15 cellular contexts compared by ENCODE assay signal in the genomic region with DNA sequence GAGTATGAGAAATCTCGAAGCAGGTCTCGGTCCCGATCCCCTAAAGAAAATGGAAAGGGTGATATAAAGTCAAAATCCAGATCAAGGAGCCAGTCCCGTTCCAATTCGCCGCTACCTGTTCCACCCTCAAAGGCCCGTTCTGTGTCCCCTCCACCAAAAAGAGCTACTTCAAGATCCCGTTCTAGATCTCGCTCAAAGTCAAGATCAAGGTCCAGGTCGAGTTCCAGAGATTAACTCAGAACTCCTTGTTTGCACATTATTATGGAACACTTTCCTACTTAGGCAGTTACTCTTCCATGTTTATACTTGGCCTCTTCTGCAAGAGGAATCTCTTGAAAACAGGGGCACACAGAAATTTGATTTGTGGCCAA. TPM values are rescaled to one million over a fixed set of nuclear protein-coding genes. Genes with fewer than 3 reads are reported as not detected.
DNase-seq lines count a peak whose midpoint lies in the region; ATAC-seq, FAIRE-seq and TF ChIP-seq lines count a peak whose summit lies in the region.
"Had no signal": no experiment of that assay in that cellular context is flagged by ENCODE, and none has a peak within 500 bp of the region (broad histone marks: within the 10 kb centered on the region; RNA-seq: fewer than 3 reads in every experiment).

No MANE protein-coding gene starts in this region.

- no peak for DNase-seq in activated T-cell treated with anti-CD3 and anti-CD28 coated beads, Interleukin-2, amount 50 U/mL, for 24 hours
- no peak for DNase-seq in activated T-cell treated with anti-CD3 and anti-CD28 coated beads, Interleukin-2, amount 50 U/mL, for 48 hours
- DNase-seq in GM12878 (ENCODE audit: low read depth, low spot score) (no peak), neural crest cell (ENCODE audit: low read depth, low spot score) (no peak), globus pallidus (ENCODE audit: low spot score) (no peak), HTR-8/SVneo (ENCODE audit: insufficient read length, low spot score) (no peak)
- DNase-seq: activated CD8-positive, alpha-beta memory T cell treated with anti-CD3 and anti-CD28 coated beads, Interleukin-2, amount 50 U/mL, for 4 hours; anterior cingulate cortex; left ventricle myocardium superior; PC-9; right cardiac atrium; stimulated activated CD8-positive, alpha-beta memory T cell treated with anti-CD3 and anti-CD28 coated beads, Interleukin-4, amount 100 ng/mL, for 48 hours; tibial artery had no signal

- no TSS peak for BruUV-seq in GM12878 (replicated peaks; lab: Mats Ljungman, UMichigan)

- no peak overlapping the region for H3K4me3 ChIP-seq in GM12878
- H3K4me3 ChIP-seq: PC-9, tibial artery had no signal

- no peak for TF ChIP-seq EP300 in GM12878 (IDR thresholded peaks at IDR 0.05; ENCODE audit: borderline replicate concordance in 1 of 2, control insufficient read depth in 1 of 2, low read depth in 2 of 2, low read length in 2 of 2)

- ATAC-seq in GM12878 (no peak), HG02884 (IDR thresholded peaks at IDR 0.05; ENCODE audit: unreplicated experiment) (no peak)
- ATAC-seq: left ventricle myocardium superior, right cardiac atrium had no signal

- no peaks in the 10 kb centered on the region for H3K9me3 Mint-ChIP-seq in activated T-cell treated with anti-CD3 and anti-CD28 coated beads, Interleukin-2, amount 50 U/mL, for 24 hours
- H3K9me3 Mint-ChIP-seq in IgD-negative memory B cell (no peaks in the 10 kb centered on the region), neural crest cell (no peaks in the 10 kb centered on the region)

- CTCF ChIA-PET in GM12878 (lab: Yijun Ruan, JAX) = interaction anchor here (0.6 kb wide), 3 partner anchors 620 to 1013 kb away, joined by 3 to 5 read pairs (median 4); no protein-coding TSS in a partner anchor

- peaks cover 0 to 34% of the 10 kb centered on the region in 2 experiments; a peak in 3 of 4 replicates for H3K36me3 ChIP-seq in GM12878 (ENCODE audit: control insufficient read depth in 2 of 2, insufficient read depth in 2 of 2, low read length in 1 of 2)

- POLR2A ChIA-PET in GM12878 (lab: Charles Lee) = interaction anchor here (0.6 kb wide), 1 partner anchor 123 kb away, joined by 11 read pairs; no protein-coding TSS in a partner anchor

- peaks cover 3% of the 10 kb centered on the region; the same call in 1 of the 2 replicates for H3K4me1 ChIP-seq in GM12878 (ENCODE audit: control insufficient read depth, insufficient read depth, low read length)

- H3K27ac ChIP-seq in GM12878 (ENCODE audit: control insufficient read depth, insufficient read depth) = no peak overlapping the region
- H3K27ac ChIP-seq: PC-9, tibial artery had no signal

- H3K9ac ChIP-seq in GM12878 (ENCODE audit: control insufficient read depth, insufficient read depth, low read length) = no peak overlapping the region

- RAD21 ChIA-PET in GM12878 (lab: Charles Lee; ENCODE audit: unreplicated experiment) = interaction anchor here (0.6 kb wide), 2 partner anchors 80 to 728 kb away, joined by 3 read pairs; no protein-coding TSS in a partner anchor

- in situ Hi-C loops in GM12878 (cut with MboI) = no loop called here

- H3K4me1 Mint-ChIP-seq in activated T-cell treated with anti-CD3 and anti-CD28 coated beads, Interleukin-2, amount 50 U/mL, for 24 hours (ENCODE audit: low read depth) = peaks cover 50% of the 10 kb centered on the region
- H3K4me1 Mint-ChIP-seq in IgD-negative memory B cell (peaks cover 11 to 25% (median 20%) of the 10 kb centered on the region in 3 donors), neural crest cell (peaks cover 54% of the 10 kb centered on the region)

- H4K20me1 ChIP-seq in GM12878 (ENCODE audit: control insufficient read depth, insufficient read depth) = peaks cover 5% of the 10 kb centered on the region

- H3K9me3 ChIP-seq in GM12878 (replicated peaks; ENCODE audit: control insufficient read depth, insufficient read depth, low read length) = no peaks in the 10 kb centered on the region; the same call in 2 of the 3 replicates
- H3K9me3 ChIP-seq: tibial artery had no signal

- no peak for TF ChIP-seq RAD21 in GM12878 (IDR thresholded peaks at IDR 0.05; ENCODE audit: insufficient read depth, low read depth, low read length)

- no peak for FAIRE-seq in GM12878 (lab: Jason Lieb, UNC)
- FAIRE-seq in HTR-8/SVneo (lab: Jason Lieb, UNC) = no peak

- WGBS in GM12878 (ENCODE audit: insufficient coverage, insufficient replicate concordance, low lambda C conversion rate, missing lambda C conversion rate) = 88% methylated on average over 10 of the region's 10 CpGs

- no peak for TF ChIP-seq POLR2A in GM12878 (IDR thresholded peaks at IDR 0.05; ENCODE audit: low read depth, low read length)

- H3K27ac Mint-ChIP-seq in activated T-cell treated with anti-CD3 and anti-CD28 coated beads, Interleukin-2, amount 50 U/mL, for 24 hours = peak overlapping the region; percentile 100
- peak overlapping the region in 2 of 3 donors; percentile 77 to 78 for H3K27ac Mint-ChIP-seq in IgD-negative memory B cell
- no peak overlapping the region for H3K27ac Mint-ChIP-seq in neural crest cell (ENCODE audit: unreplicated experiment)

- H3K27me3 ChIP-seq in GM12878 (replicated peaks in 1 of 2; ENCODE audit: control insufficient read depth in 2 of 2, insufficient read depth in 2 of 2, low read length in 1 of 2) = no peaks in the 10 kb centered on the region
- H3K27me3 ChIP-seq: tibial artery had no signal

- H2AFZ ChIP-seq in GM12878 (ENCODE audit: control insufficient read depth, low read depth, low read length) = no peak overlapping the region
- H2AFZ ChIP-seq: PC-9 had no signal

- peaks cover 29% of the 10 kb centered on the region for H3K79me2 ChIP-seq in GM12878 (ENCODE audit: control insufficient read depth, insufficient read depth, low read length)

- no peaks in the 10 kb centered on the region for H3K27me3 Mint-ChIP-seq in activated T-cell treated with anti-CD3 and anti-CD28 coated beads, Interleukin-2, amount 50 U/mL, for 24 hours
- peaks cover 1% of the 10 kb centered on the region for H3K27me3 Mint-ChIP-seq in IgD-negative memory B cell
- H3K27me3 Mint-ChIP-seq in neural crest cell (ENCODE audit: low read depth) = peaks cover 7% of the 10 kb centered on the region

- intact Hi-C loops in GM12878 (cut with micrococcal nuclease; ENCODE audit: unreplicated experiment) = no loop called here

- H3K4me3 Mint-ChIP-seq in activated T-cell treated with anti-CD3 and anti-CD28 coated beads, Interleukin-2, amount 50 U/mL, for 24 hours = peak overlapping the region; percentile 93
- H3K4me3 Mint-ChIP-seq in IgD-negative memory B cell = peak overlapping the region in 3 of 4 donors; percentile 1 to 78 (median 8)
- H3K4me3 Mint-ChIP-seq in neural crest cell = peak overlapping the region; percentile 95

- H3K36me3 Mint-ChIP-seq in activated T-cell treated with anti-CD3 and anti-CD28 coated beads, Interleukin-2, amount 50 U/mL, for 24 hours (ENCODE audit: low read depth) = peaks cover 86% of the 10 kb centered on the region
- peaks cover 9% of the 10 kb centered on the region for H3K36me3 Mint-ChIP-seq in IgD-negative memory B cell
- H3K36me3 Mint-ChIP-seq in neural crest cell (ENCODE audit: low read depth) = peaks cover 50% of the 10 kb centered on the region

- no peak for TF ChIP-seq CTCF in GM12878 (IDR thresholded peaks at IDR 0.05 in 2 of 3, conservative IDR thresholded peaks at IDR 0.05 in 1 of 3; ENCODE audit: control insufficient read depth in 2 of 3, extremely low read depth in 1 of 3, insufficient read depth in 1 of 3, low read depth in 3 of 3, low read length in 3 of 3)
- no peak for TF ChIP-seq CTCF in neural crest cell (conservative IDR thresholded peaks at IDR 0.05)

- H3K4me2 ChIP-seq in GM12878 (ENCODE audit: control insufficient read depth, insufficient read depth) = no peak overlapping the region
- H3K4me2 ChIP-seq: PC-9 had no signal

- SMC1A ChIA-PET in GM12878 (lab: Charles Lee; ENCODE audit: uncharacterized antibody, unreplicated experiment) = no interaction called here

TF ChIP-seq in GM12878, 131 proteins besides CTCF, POLR2A, EP300 and RAD21 (continues in another document):
- no peak for TF ChIP-seq ZNF207 (IDR thresholded peaks at IDR 0.05; ENCODE audit: borderline replicate concordance)

RNA-seq across cellular contexts. Expression of a gene that starts 3.1 kb away (rescaled TPM):
- 58.1 TPM for polyA plus RNA-seq in IgD-negative memory B cell
- 49.5 and 51.0 TPM in 2 replicates for total RNA-seq in GM12878 (2013; cell fraction: nucleolus; rRNA removed)
- 57.2 and 62.9 TPM in 2 replicates for total RNA-seq in GM12878 (2014; rRNA removed)
- total RNA-seq in GM12878 (2014; rRNA removed; fragmentation: Illumina TruSeq; extraction: Trizol) = 75.9 and 79.8 TPM in 2 replicates
- 158 and 163 TPM in 2 replicates for total RNA-seq in GM12878 (2021)
- polyA plus RNA-seq in GM12878 (2011; ENCODE audit: low read depth) = 79.7 TPM
- 118 and 143 TPM in 2 replicates for polyA plus RNA-seq in GM12878 (2011; rRNA removed)
- 60.9 and 73.4 TPM in 2 replicates for polyA plus RNA-seq in GM12878 (2011; cell fraction: cytosol; rRNA removed)
- polyA plus RNA-seq in GM12878 (2011; cell fraction: nucleus; rRNA removed) = 196 and 197 TPM in 2 replicates
- polyA plus RNA-seq in GM12878 (2012) = 90.4 and 131 TPM in 2 replicates
- polyA plus RNA-seq in GM12878 (2014; fragmentation: Illumina TruSeq; extraction: Trizol) = 134 and 158 TPM in 2 replicates
- polyA plus RNA-seq in GM12878 (2014; fragmentation: Nextera tagmentation; extraction: Ambion mirVana) = 100 to 1,000 TPM; 100 to 191 TPM
- 86.1 and 94.4 TPM in 2 replicates for polyA plus RNA-seq in GM12878 (2014; rRNA removed)
- polyA plus RNA-seq in GM12878 (2016; fragmentation: Nextera tagmentation; extraction: Ambion mirVana) = 100 to 1,000 TPM in 1 of 2 experiments, 10 to 100 TPM in 1; 99.7 to 116 TPM
- polyA minus RNA-seq in GM12878 (2011; rRNA and poly(A)+ RNA removed) = 96.1 and 116 TPM in 2 replicates
- polyA minus RNA-seq in GM12878 (2011; cell fraction: cytosol; rRNA and poly(A)+ RNA removed) = 39.7 and 56.2 TPM in 2 replicates
- 43.4 and 54.9 TPM in 2 replicates for polyA minus RNA-seq in GM12878 (2011; cell fraction: nucleus; rRNA and poly(A)+ RNA removed)
- 278 and 284 TPM in 2 replicates for total RNA-seq in neural crest cell

RNA-seq across cellular contexts. Expression of a gene that starts 46.7 kb away (rescaled TPM):
- polyA plus RNA-seq in IgD-negative memory B cell (0.88 TPM), GM12878 (2011; rRNA removed) (5.8 and 6.5 TPM in 2 replicates), GM12878 (2014; fragmentation: Illumina TruSeq; extraction: Trizol) (3.5 and 4.0 TPM in 2 replicates), GM12878 (2014; fragmentation: Nextera tagmentation; extraction: Ambion mirVana) (under 1 TPM; 0.56 to 0.77 TPM), GM12878 (2014; rRNA removed) (5.4 and 6.0 TPM in 2 replicates), GM12878 (2016; fragmentation: Nextera tagmentation; extraction: Ambion mirVana) (1 to 10 TPM; 2.7 to 3.9 TPM)
- 80.7 and 90.8 TPM in 2 replicates for total RNA-seq in GM12878 (2013; cell fraction: nucleolus; rRNA removed)
- total RNA-seq in GM12878 (2014; rRNA removed) (4.3 and 4.7 TPM in 2 replicates), GM12878 (2014; rRNA removed; fragmentation: Illumina TruSeq; extraction: Trizol) (3.8 and 4.0 TPM in 2 replicates), GM12878 (2021) (5.6 and 6.6 TPM in 2 replicates), neural crest cell (20.3 and 22.4 TPM in 2 replicates)
- polyA plus RNA-seq in GM12878 (2011; ENCODE audit: low read depth) = 3.7 TPM
- polyA plus RNA-seq in GM12878 (2011; cell fraction: cytosol; rRNA removed) = 3.9 and 4.4 TPM in 2 replicates
- 49.6 and 53.1 TPM in 2 replicates for polyA plus RNA-seq in GM12878 (2011; cell fraction: nucleus; rRNA removed)
- 5.4 and 5.5 TPM in 2 replicates for polyA plus RNA-seq in GM12878 (2012)
- 11.2 and 18.2 TPM in 2 replicates for polyA minus RNA-seq in GM12878 (2011; rRNA and poly(A)+ RNA removed)
- 1.2 and 3.6 TPM in 2 replicates for polyA minus RNA-seq in GM12878 (2011; cell fraction: cytosol; rRNA and poly(A)+ RNA removed)
- 22.0 and 42.3 TPM in 2 replicates for polyA minus RNA-seq in GM12878 (2011; cell fraction: nucleus; rRNA and poly(A)+ RNA removed)

Comparison
In these comparisons a context has a peak if more than half of its experiments do, and no peak if none do; other contexts are left out.
1. H3K4me3 Mint-ChIP-seq: peak in every context shown above with its lines; median percentile 95 in neural crest cell; 93 in activated T-cell treated with anti-CD3 and anti-CD28 coated beads, Interleukin-2, amount 50 U/mL, for 24 hours; 8 in IgD-negative memory B cell.